ENCODE assay signal across 9 cellular contexts in the genomic region with DNA sequence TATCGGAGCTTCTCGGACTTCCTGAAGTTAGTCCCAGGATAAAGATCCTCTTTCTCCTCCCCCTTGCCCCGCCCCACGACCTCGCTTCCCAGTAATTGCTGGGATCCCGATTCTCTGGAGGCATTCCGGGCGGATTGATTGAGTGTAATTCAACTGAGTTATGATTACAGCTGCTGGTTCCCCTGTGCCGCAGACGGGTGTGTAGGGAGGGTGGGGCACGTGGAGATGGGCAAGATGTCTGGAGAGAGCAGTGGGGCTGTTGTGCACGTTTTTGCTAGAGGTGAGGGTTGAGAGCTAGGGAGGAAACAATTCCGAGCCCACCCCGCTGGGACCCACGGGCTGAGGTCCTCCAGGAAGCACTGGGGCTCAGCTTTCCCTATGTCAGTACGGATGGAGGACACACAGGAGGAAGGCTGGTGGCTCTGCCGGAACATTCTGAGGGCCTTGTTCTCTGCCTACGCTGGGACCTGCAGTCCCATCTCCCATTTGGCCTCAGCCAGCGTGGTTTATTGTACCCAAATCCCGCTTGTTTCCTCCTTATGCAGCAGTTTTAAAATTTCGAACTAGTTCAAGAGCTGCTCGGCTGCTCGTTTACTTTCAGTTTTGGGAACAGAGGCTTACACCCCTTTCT. TPM values are rescaled to one million over a fixed set of nuclear protein-coding genes. Genes with fewer than 3 reads are reported as not detected.
DNase-seq lines count a peak whose midpoint lies in the region; ATAC-seq, FAIRE-seq and TF ChIP-seq lines count a peak whose summit lies in the region.
"Had no signal": no experiment of that assay in that cellular context is flagged by ENCODE, and none has a peak within 500 bp of the region (broad histone marks: within the 10 kb centered on the region; RNA-seq: fewer than 3 reads in every experiment).

No MANE protein-coding gene starts in this region.

- ATAC-seq in HepG2 (no peak), HG03469 (IDR thresholded peaks at IDR 0.05; ENCODE audit: unreplicated experiment) (no peak), HG03442 (IDR thresholded peaks at IDR 0.05; ENCODE audit: unreplicated experiment) (no peak), GM18511 (IDR thresholded peaks at IDR 0.05; ENCODE audit: unreplicated experiment) (no peak)

- H3K27me3 Mint-ChIP-seq in activated CD4-positive, alpha-beta T cell treated with anti-CD3 and anti-CD28 coated beads, Interleukin-2, amount 10 ng/mL, durations not matched to agents 7 days and 5 days, result peaks cover 91% of the 10 kb centered on the region
- H3K27me3 Mint-ChIP-seq in activated T-helper 1 cell treated with anti-CD3 and anti-CD28 coated beads, Interleukin-12 subunit alpha, Interleukin-12 subunit beta, Interleukin-2, Interleukin-4 antibody, amounts not matched to agents 30 ng/mL and 10 ng/mL and 1 ng/mL, durations not matched to agents 14 hours and 24 hours and 36 hours (ENCODE audit: insufficient read depth), result peaks cover 85% of the 10 kb centered on the region

- in situ Hi-C loops in HepG2 (cut with HindIII; ENCODE audit: extremely low pct_ligation_motif_present, low pct_unique_long_range_greater_than_20kb), result no loop called here

- BruUV-seq in HepG2 (replicated peaks; lab: Mats Ljungman, UMichigan), result no TSS peak

- peak overlapping the region; percentile 15 for H3K27ac Mint-ChIP-seq in activated CD4-positive, alpha-beta T cell treated with anti-CD3 and anti-CD28 coated beads, Interleukin-2, amount 10 ng/mL, durations not matched to agents 7 days and 5 days
- H3K27ac Mint-ChIP-seq in activated T-helper 1 cell treated with anti-CD3 and anti-CD28 coated beads, Interleukin-12 subunit alpha, Interleukin-12 subunit beta, Interleukin-2, Interleukin-4 antibody, amounts not matched to agents 30 ng/mL and 10 ng/mL and 1 ng/mL, durations not matched to agents 14 hours and 24 hours and 36 hours, result peak overlapping the region; percentile 61

- intact Hi-C loops in activated T-helper 1 cell treated with anti-CD3 and anti-CD28 coated beads, Interleukin-12 subunit alpha, Interleukin-12 subunit beta, Interleukin-2, Interleukin-4 antibody, amounts not matched to agents 30 ng/mL and 10 ng/mL and 1 ng/mL, durations not matched to agents 14 hours and 24 hours and 36 hours (cut with micrococcal nuclease), result loop anchor here (1.0 kb wide), 1 partner anchor 76 kb away; no protein-coding TSS in a partner anchor
- intact Hi-C loops in HepG2 (cut with micrococcal nuclease; ENCODE audit: unreplicated experiment), result no loop called here
- intact Hi-C loops in thyroid gland (cut with DNase I), result no loop called here

- peaks cover 18% of the 10 kb centered on the region for H3K36me3 Mint-ChIP-seq in activated CD4-positive, alpha-beta T cell treated with anti-CD3 and anti-CD28 coated beads, Interleukin-2, amount 10 ng/mL, durations not matched to agents 7 days and 5 days (ENCODE audit: low read depth)
- H3K36me3 Mint-ChIP-seq in activated T-helper 1 cell treated with anti-CD3 and anti-CD28 coated beads, Interleukin-12 subunit alpha, Interleukin-12 subunit beta, Interleukin-2, Interleukin-4 antibody, amounts not matched to agents 30 ng/mL and 10 ng/mL and 1 ng/mL, durations not matched to agents 14 hours and 24 hours and 36 hours (ENCODE audit: low read depth), result peaks cover 6% of the 10 kb centered on the region

- WGBS in HepG2 (ENCODE audit: low lambda C conversion rate), result 57% methylated on average over 23 of the region's 23 CpGs
- WGBS in thyroid gland, 2 donors, result 4 to 6% methylated on average over 22 to 23 of the region's 23 CpGs

- no peak for TF ChIP-seq CTCF in HepG2 (CRISPR knock-in tag; IDR thresholded peaks at IDR 0.05)
- no peak for TF ChIP-seq CTCF in thyroid gland (IDR thresholded peaks at IDR 0.05)

- TF ChIP-seq EP300 in HepG2 (IDR thresholded peaks at IDR 0.05; ENCODE audit: low read depth in 2 of 2, low read length in 2 of 2), result no peak
- TF ChIP-seq EP300 in HepG2 (CRISPR knock-in tag; IDR thresholded peaks at IDR 0.05; ENCODE audit: borderline replicate concordance), result no peak

- H4K20me1 ChIP-seq in HepG2 (ENCODE audit: insufficient read depth, low read length), result no peaks in the 10 kb centered on the region

- no peak overlapping the region for H2AFZ ChIP-seq in HepG2 (ENCODE audit: low read length)

- DNase-seq in activated CD4-positive, alpha-beta T cell treated with anti-CD3 and anti-CD28 coated beads, Interleukin-2, amount 10 ng/mL, durations not matched to agents 7 days and 5 days, result peak; percentile 15
- no peak for DNase-seq in activated CD4-positive, alpha-beta T cell treated with anti-CD3 and anti-CD28 coated beads for 4 hours
- DNase-seq in activated T-helper 1 cell treated with anti-CD3 and anti-CD28 coated beads, Interleukin-12 subunit alpha, Interleukin-12 subunit beta, Interleukin-2, Interleukin-4 antibody, amounts not matched to agents 30 ng/mL and 10 ng/mL and 1 ng/mL, durations not matched to agents 14 hours and 24 hours and 36 hours (ENCODE audit: low spot score), result no peak
- no peak for DNase-seq in HepG2 (ENCODE audit: low spot score)
- no peak for DNase-seq in thyroid gland

- no peak overlapping the region for H3K4me3 ChIP-seq in HepG2 (replicated peaks in 1 of 3; ENCODE audit: insufficient read depth in 1 of 3, low read depth in 2 of 3, low read length in 3 of 3)
- peak overlapping the region in 2 of 3 donors; percentile 4 to 19 for H3K4me3 ChIP-seq in thyroid gland (replicated peaks in 1 of 3)

- no peak overlapping the region for H3K9ac ChIP-seq in HepG2 (ENCODE audit: insufficient read depth, low read depth, low read length)

- no peak for TF ChIP-seq RAD21 in HepG2 (CRISPR knock-in tag; IDR thresholded peaks at IDR 0.05)

- POLR2A ChIA-PET in activated CD4-positive, alpha-beta T cell treated with anti-CD3 and anti-CD28 coated beads, Interleukin-2, amount 10 ng/mL, durations not matched to agents 7 days and 5 days (lab: Charles Lee), result no interaction called here
- POLR2A ChIA-PET in HepG2 (lab: Yijun Ruan, JAX), result no interaction called here

- H3K27ac ChIP-seq in HepG2 (ENCODE audit: extremely low read length, insufficient read depth, low read length) (no peak overlapping the region), thyroid gland (no peak overlapping the region)
- H3K27ac ChIP-seq: VCaP had no signal

- H3K4me1 ChIP-seq in HepG2 (ENCODE audit: insufficient read depth, low read length), result no peaks in the 10 kb centered on the region
- peaks cover 29 to 53% of the 10 kb centered on the region in 2 donors for H3K4me1 ChIP-seq in thyroid gland

- H3K4me2 ChIP-seq in HepG2 (ENCODE audit: low read depth, low read length), result peak overlapping the region; percentile 30; the same call in 1 of the 2 replicates

- CTCF ChIA-PET in activated CD4-positive, alpha-beta T cell treated with anti-CD3 and anti-CD28 coated beads, Interleukin-2, amount 10 ng/mL, durations not matched to agents 7 days and 5 days (lab: Charles Lee), result interaction anchor here (1.9 kb wide), 1 partner anchor 11 kb away, joined by 5 read pairs; no protein-coding TSS in a partner anchor
- CTCF ChIA-PET in HepG2 (lab: Yijun Ruan, JAX; ENCODE audit: low intra/inter-chr PET ratio, low total read pairs), result no interaction called here

- H3K4me3 Mint-ChIP-seq in activated CD4-positive, alpha-beta T cell treated with anti-CD3 and anti-CD28 coated beads, Interleukin-2, amount 10 ng/mL, durations not matched to agents 7 days and 5 days, result peak overlapping the region; percentile 73
- H3K4me3 Mint-ChIP-seq in activated T-helper 1 cell treated with anti-CD3 and anti-CD28 coated beads, Interleukin-12 subunit alpha, Interleukin-12 subunit beta, Interleukin-2, Interleukin-4 antibody, amounts not matched to agents 30 ng/mL and 10 ng/mL and 1 ng/mL, durations not matched to agents 14 hours and 24 hours and 36 hours, result peak overlapping the region; percentile 83

- no peaks in the 10 kb centered on the region for H3K9me3 ChIP-seq in HepG2 (ENCODE audit: low read length)
- H3K9me3 ChIP-seq in thyroid gland, result no peaks in the 10 kb centered on the region

- H3K36me3 ChIP-seq in HepG2 (replicated peaks in 1 of 2; ENCODE audit: control insufficient read depth in 1 of 2, insufficient read depth in 2 of 2, low read length in 2 of 2), result no peaks in the 10 kb centered on the region
- H3K36me3 ChIP-seq in thyroid gland, result no peaks in the 10 kb centered on the region

- H3K9me3 Mint-ChIP-seq in activated CD4-positive, alpha-beta T cell treated with anti-CD3 and anti-CD28 coated beads, Interleukin-2, amount 10 ng/mL, durations not matched to agents 7 days and 5 days, result peaks cover 4% of the 10 kb centered on the region
- H3K9me3 Mint-ChIP-seq in activated T-helper 1 cell treated with anti-CD3 and anti-CD28 coated beads, Interleukin-12 subunit alpha, Interleukin-12 subunit beta, Interleukin-2, Interleukin-4 antibody, amounts not matched to agents 30 ng/mL and 10 ng/mL and 1 ng/mL, durations not matched to agents 14 hours and 24 hours and 36 hours, result no peaks in the 10 kb centered on the region

- peaks cover 43% of the 10 kb centered on the region for H3K4me1 Mint-ChIP-seq in activated CD4-positive, alpha-beta T cell treated with anti-CD3 and anti-CD28 coated beads, Interleukin-2, amount 10 ng/mL, durations not matched to agents 7 days and 5 days
- peaks cover 27% of the 10 kb centered on the region for H3K4me1 Mint-ChIP-seq in activated T-helper 1 cell treated with anti-CD3 and anti-CD28 coated beads, Interleukin-12 subunit alpha, Interleukin-12 subunit beta, Interleukin-2, Interleukin-4 antibody, amounts not matched to agents 30 ng/mL and 10 ng/mL and 1 ng/mL, durations not matched to agents 14 hours and 24 hours and 36 hours (ENCODE audit: low read depth)

- H3K27me3 ChIP-seq in HepG2 (ENCODE audit: control insufficient read depth in 1 of 2, insufficient read depth in 2 of 2, low read length in 2 of 2) (peaks cover 0 to 18% of the 10 kb centered on the region in 2 experiments; a peak in 2 of 5 replicates), thyroid gland (peaks cover 57% of the 10 kb centered on the region)

- FAIRE-seq in HepG2 (lab: Jason Lieb, UNC), result no peak

- H3K79me2 ChIP-seq in HepG2 (ENCODE audit: insufficient read depth, low read length), result no peaks in the 10 kb centered on the region

- TF ChIP-seq POLR2A in HepG2 (IDR thresholded peaks at IDR 0.05; ENCODE audit: insufficient read depth in 1 of 2, low read depth in 2 of 2, low read length in 2 of 2) (no peak), thyroid gland (IDR thresholded peaks at IDR 0.05) (no peak)

RNA-seq across cellular contexts. Expression of a gene that starts 2.4 kb away (rescaled TPM):
- not detected for total RNA-seq in activated CD4-positive, alpha-beta T cell treated with anti-CD3 and anti-CD28 coated beads, Interleukin-2, amount 10 ng/mL, durations not matched to agents 7 days and 5 days
- 1.2 and 1.5 TPM in 2 replicates for total RNA-seq in activated T-helper 1 cell treated with anti-CD3 and anti-CD28 coated beads, Interleukin-12 subunit alpha, Interleukin-12 subunit beta, Interleukin-2, Interleukin-4 antibody, amounts not matched to agents 30 ng/mL and 10 ng/mL and 1 ng/mL, durations not matched to agents 14 hours and 24 hours and 36 hours
- total RNA-seq in HepG2 (2016; rRNA removed; fragmentation: Illumina TruSeq; extraction: Trizol) (not detected in 2 replicates), thyroid gland (under 1 TPM in 1 of 4 donors, not detected in 3; 0.45 TPM)
- total RNA-seq in HepG2 (2016; cell fraction: cytosol; rRNA removed; fragmentation: Illumina TruSeq; extraction: Trizol; ENCODE audit: low read depth), result not detected in 2 replicates
- not detected in 2 replicates for total RNA-seq in HepG2 (2016; cell fraction: insoluble cytoplasmic fraction; rRNA removed; fragmentation: Illumina TruSeq; extraction: Trizol)
- total RNA-seq in HepG2 (2016; cell fraction: membrane; rRNA removed; fragmentation: Illumina TruSeq; extraction: Trizol), result not detected in 2 replicates
- not detected in 2 replicates for total RNA-seq in HepG2 (2016; cell fraction: nucleus; rRNA removed; fragmentation: Illumina TruSeq; extraction: Trizol)
- polyA plus RNA-seq in HepG2 (2011; rRNA removed), result not detected in 2 replicates
- polyA plus RNA-seq in HepG2 (2011; cell fraction: cytosol; rRNA removed), result not detected in 2 replicates
- polyA plus RNA-seq in HepG2 (2011; cell fraction: nucleus; rRNA removed), result not detected in 2 replicates
- polyA plus RNA-seq in HepG2 (2012), result not detected in 2 replicates
- polyA plus RNA-seq in HepG2 (2016; cell fraction: cytosol; fragmentation: Illumina TruSeq; extraction: Trizol; ENCODE audit: low read depth), result not detected in 2 replicates
- not detected in 2 replicates for polyA plus RNA-seq in HepG2 (2016; cell fraction: insoluble cytoplasmic fraction; fragmentation: Illumina TruSeq; extraction: Trizol; ENCODE audit: low read depth)
- not detected in 2 replicates for polyA plus RNA-seq in HepG2 (2016; cell fraction: membrane; fragmentation: Illumina TruSeq; extraction: Trizol; ENCODE audit: low read depth)
- polyA plus RNA-seq in HepG2 (2016; cell fraction: nucleus; fragmentation: Illumina TruSeq; extraction: Trizol; ENCODE audit: insufficient read depth, low read depth), result not detected in 2 replicates
- not detected in 2 replicates for polyA minus RNA-seq in HepG2 (2011; rRNA and poly(A)+ RNA removed; ENCODE audit: low replicate concordance)
- polyA minus RNA-seq in HepG2 (2011; cell fraction: cytosol; rRNA and poly(A)+ RNA removed), result not detected in 2 replicates
- not detected in 2 replicates for polyA minus RNA-seq in HepG2 (2011; cell fraction: nucleus; rRNA and poly(A)+ RNA removed)

Comparison
In these comparisons a context has a peak if more than half of its experiments do, and no peak if none do; other contexts are left out.
1. H3K4me3 ChIP-seq: peak in thyroid gland (2 of 3); none in HepG2 (0 of 3).